ENCODE assay signal across 15 cellular contexts in the genomic region with DNA sequence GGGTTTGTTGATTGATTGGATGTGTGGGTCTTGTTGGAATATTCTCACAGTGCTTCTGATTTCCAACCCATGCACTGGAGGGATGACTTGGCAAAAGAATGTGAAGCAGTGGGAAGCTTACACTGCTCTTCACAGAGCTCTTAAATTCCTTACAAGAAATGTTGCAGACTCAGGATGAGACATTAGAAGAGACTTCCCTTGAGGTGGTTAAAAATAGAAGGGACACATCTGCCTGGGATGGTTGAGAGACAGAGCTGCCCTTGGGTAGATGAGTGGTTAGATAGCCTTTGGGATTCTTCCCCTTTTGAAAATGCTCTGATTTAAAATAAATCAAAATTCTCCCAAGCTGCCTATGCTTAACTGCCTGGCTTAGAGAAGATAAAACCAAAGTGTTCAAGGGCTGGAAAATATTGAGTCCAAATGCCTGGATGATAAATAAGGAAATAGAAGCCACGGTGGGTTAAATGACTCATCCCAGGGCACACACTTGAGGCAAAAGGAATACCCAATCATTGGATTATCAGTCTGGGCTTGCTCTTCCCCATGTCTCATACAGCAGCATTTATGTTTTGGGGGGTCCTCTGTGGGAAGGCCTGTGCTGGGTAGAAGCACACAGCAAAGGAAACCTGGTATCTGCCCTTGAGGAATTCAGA.
DNase-seq lines count a peak whose midpoint lies in the region; ATAC-seq, FAIRE-seq and TF ChIP-seq lines count a peak whose summit lies in the region.
"Had no signal": no experiment of that assay in that cellular context is flagged by ENCODE, and none has a peak within 500 bp of the region (broad histone marks: within the 10 kb centered on the region; RNA-seq: fewer than 3 reads in every experiment).

No MANE protein-coding gene starts in this region.

- H3K4me3 ChIP-seq in right atrium auricular region, result no peak overlapping the region
- H3K4me3 ChIP-seq: A549, HAP-1, upper lobe of right lung had no signal

- no peak overlapping the region for H3K27ac ChIP-seq in right atrium auricular region
- H3K27ac ChIP-seq: A549, KMS-11, upper lobe of right lung had no signal

- peaks cover 0 to 27% of the 10 kb centered on the region in 2 donors for H3K4me1 ChIP-seq in right atrium auricular region
- H3K4me1 ChIP-seq: A549, HAP-1, upper lobe of right lung had no signal

- H3K9me3 ChIP-seq in right atrium auricular region, result no peaks in the 10 kb centered on the region
- H3K9me3 ChIP-seq: A549, HAP-1, upper lobe of right lung had no signal

- no peak for TF ChIP-seq CTCF in right atrium auricular region (IDR thresholded peaks at IDR 0.05)

- ATAC-seq in left cardiac atrium (peak; percentile 38 to 50), GM18519 (IDR thresholded peaks at IDR 0.05; ENCODE audit: low FRiP score, unreplicated experiment) (no peak)
- ATAC-seq: A549, upper lobe of right lung had no signal

- intact Hi-C loops in left cardiac atrium (cut with DNase I), result no loop called here

- no peaks in the 10 kb centered on the region for H3K36me3 ChIP-seq in right atrium auricular region
- H3K36me3 ChIP-seq: HAP-1, upper lobe of right lung had no signal

- H3K27me3 ChIP-seq in right atrium auricular region, result no peaks in the 10 kb centered on the region
- H3K27me3 ChIP-seq: upper lobe of right lung had no signal

- DNase-seq in left cardiac atrium (no peak), right atrium auricular region (ENCODE audit: low spot score) (no peak), amniotic stem cell (lab: John Stamatoyannopoulos, UW) (peak; percentile 38), hepatic stellate cell (ENCODE audit: low spot score) (peak; percentile 50), urothelium cell line (ENCODE audit: low spot score) (peak; percentile 16), HK-2 (ENCODE audit: unreplicated experiment) (no peak)
- no peak for DNase-seq in activated CD4-positive, CD25-positive, alpha-beta regulatory T cell (lab: John Stamatoyannopoulos, UW)
- DNase-seq: activated CD4-positive, alpha-beta T cell treated with anti-CD3 and anti-CD28 coated beads, Interleukin-2, amount 10 ng/mL, durations not matched to agents 24 days and 14 days; DMS153; erythroblast; upper lobe of right lung had no signal

- no peak for FAIRE-seq in urothelium cell line (lab: Jason Lieb, UNC)
- FAIRE-seq: A549 had no signal

Comparison
In these comparisons a context has a peak if more than half of its experiments do, and no peak if none do; other contexts are left out.
1. DNase-seq: peak in amniotic stem cell (single experiment), hepatic stellate cell (single experiment) and urothelium cell line (single experiment); none in left cardiac atrium (single experiment), right atrium auricular region (single experiment), HK-2 (single experiment) and activated CD4-positive, CD25-positive, alpha-beta regulatory T cell (0 of 4).